In the genomic region with DNA sequence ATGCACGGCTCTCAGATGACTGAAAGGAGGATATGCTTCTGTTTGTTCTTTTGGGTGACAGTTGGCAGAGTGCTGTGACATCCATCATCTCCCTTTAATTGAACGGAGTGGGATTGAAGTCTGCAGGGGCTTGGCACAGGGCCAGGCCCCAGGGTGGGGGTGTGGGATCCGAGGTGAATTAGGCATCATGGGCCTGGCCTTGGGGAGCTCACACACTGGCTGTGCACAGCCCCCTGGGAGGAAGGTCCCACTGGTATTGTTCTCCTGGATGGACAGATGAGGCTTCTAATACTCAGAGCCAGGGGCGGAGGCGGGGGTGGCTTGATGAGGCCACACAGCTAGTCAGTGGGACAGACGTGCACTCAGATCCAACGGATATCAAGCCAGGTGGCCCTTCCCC, we compare ENCODE assay signal across 1 cellular context.
TF ChIP-seq lines count a peak whose summit lies in the region.

No MANE protein-coding gene starts in this region.

TF ChIP-seq in IMR-90, 13 proteins besides CTCF, POLR2A, EP300 and RAD21 (continued from another document):
- no peak for TF ChIP-seq RCOR1 (IDR thresholded peaks at IDR 0.05; ENCODE audit: insufficient replicate concordance, low read length)
- TF ChIP-seq MAZ (IDR thresholded peaks at IDR 0.05; ENCODE audit: borderline replicate concordance, low read depth, low read length): no peak
- TF ChIP-seq USF2 (IDR thresholded peaks at IDR 0.05; ENCODE audit: low read depth, low read length): no peak
- TF ChIP-seq RFX5 (IDR thresholded peaks at IDR 0.05; ENCODE audit: low read depth, low read length): no peak
- TF ChIP-seq SMC3 (IDR thresholded peaks at IDR 0.05; ENCODE audit: low read depth, low read length): no peak
TF ChIP-seq in IMR-90: peak in this region for 0.
